15 cellular contexts compared by ENCODE assay signal in the genomic region with DNA sequence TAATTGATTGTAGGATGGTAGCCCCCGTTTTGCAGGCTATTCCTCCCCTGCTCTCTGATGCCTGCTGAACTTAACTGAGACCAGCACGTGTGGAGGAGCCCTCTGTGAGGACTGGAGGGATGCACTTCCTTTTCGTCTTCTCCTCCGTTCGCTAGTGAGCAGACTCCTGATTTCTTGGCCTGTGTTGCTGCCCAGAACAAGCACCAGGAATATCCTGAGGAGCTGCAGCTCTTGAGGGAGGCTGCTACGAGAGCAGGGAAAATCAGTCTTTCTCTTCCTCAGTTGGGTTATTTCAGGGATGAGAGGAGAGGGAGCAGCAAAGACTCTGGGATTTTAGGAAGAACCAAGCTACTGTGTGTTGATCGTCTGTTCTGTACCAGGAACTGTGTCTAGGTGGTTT.
DNase-seq lines count a peak whose midpoint lies in the region; ATAC-seq and TF ChIP-seq lines count a peak whose summit lies in the region.
"Had no signal": no experiment of that assay in that cellular context is flagged by ENCODE, and none has a peak within 500 bp of the region (broad histone marks: within the 10 kb centered on the region; RNA-seq: fewer than 3 reads in every experiment).

No MANE protein-coding gene starts in this region.

- H3K4me2 ChIP-seq in HCT116 (ENCODE audit: low read length) = peak overlapping the region; percentile 61; the same call in 1 of the 2 replicates

- H3K79me2 ChIP-seq in HCT116 (ENCODE audit: insufficient read depth, low read length) = peaks cover 31% of the 10 kb centered on the region; the same call in 1 of the 2 replicates

- CTCF ChIA-PET in HCT116 (lab: Charles Lee) = interaction anchor here (1.1 to 1.7 kb wide), 2 partner anchors 18 to 22 kb away, joined by 5 read pairs; no protein-coding TSS in a partner anchor

- BruUV-seq in HCT116 (replicated peaks; lab: Mats Ljungman, UMichigan) = no TSS peak

- H3K9me2 ChIP-seq in HCT116 (ENCODE audit: insufficient read depth) = no peaks in the 10 kb centered on the region

- no peak overlapping the region for H3K9ac ChIP-seq in HCT116 (ENCODE audit: low read length)

- H2AFZ ChIP-seq in HCT116 (ENCODE audit: low read depth, low read length, poor library complexity, severe bottlenecking) = no peak overlapping the region

- no peak for TF ChIP-seq CTCF in C4-2B (conservative IDR thresholded peaks at IDR 0.05)
- TF ChIP-seq CTCF in HCT116 (IDR thresholded peaks at IDR 0.05 in 2 of 3, conservative IDR thresholded peaks at IDR 0.05 in 1 of 3; ENCODE audit: borderline replicate concordance in 1 of 3, insufficient read depth in 1 of 3, low read depth in 2 of 3, low read length in 2 of 3) = no peak
- no peak for TF ChIP-seq CTCF in chondrocyte (IDR thresholded peaks at IDR 0.05)
- no peak for TF ChIP-seq CTCF in nephron (IDR thresholded peaks at IDR 0.05; ENCODE audit: unreplicated experiment in 3 of 3)
- no peak for TF ChIP-seq CTCF in GM13977 (IDR thresholded peaks at IDR 0.05; ENCODE audit: extremely low read depth, insufficient read depth, missing control alignments)

- H3K4me3 ChIP-seq in HCT116 (replicated peaks in 1 of 2; ENCODE audit: low read depth in 1 of 2, low read length in 2 of 2) = no peak overlapping the region
- H3K4me3 ChIP-seq: MG63, ovary had no signal

- POLR2A ChIA-PET in HCT116 (lab: Charles Lee) = interaction anchor here (1.1 kb wide), 1 partner anchor 18 kb away, joined by 3 read pairs; no protein-coding TSS in a partner anchor

- H3K27ac ChIP-seq in C4-2B = peak overlapping the region; percentile 67; the same call in 1 of the 2 replicates
- H3K27ac ChIP-seq in HCT116 (ENCODE audit: low read depth, low read length) = no peak overlapping the region

- H4K20me1 ChIP-seq in HCT116 (ENCODE audit: insufficient read depth) = no peaks in the 10 kb centered on the region

- RAD21 ChIA-PET in HCT116 (lab: Charles Lee; ENCODE audit: low non-redundant PET in 1 of 2, low total read pairs in 2 of 2, uncharacterized antibody in 2 of 2, unreplicated experiment in 2 of 2) = no interaction called here

- no peaks in the 10 kb centered on the region for H3K27me3 ChIP-seq in HCT116 (ENCODE audit: insufficient read depth, low read length)
- H3K27me3 ChIP-seq: ovary had no signal

- TF ChIP-seq POLR2A in HCT116 (IDR thresholded peaks at IDR 0.05; ENCODE audit: borderline replicate concordance, extremely low read depth, insufficient read depth, insufficient read length) = no peak

- intact Hi-C loops in HCT116 (cut with micrococcal nuclease) = no loop called here
- intact Hi-C loops in posterior cingulate gyrus (cut with DNase I) = no loop called here

- H3K4me3 Mint-ChIP-seq in chondrocyte (ENCODE audit: unreplicated experiment) = no peak overlapping the region
- H3K4me3 Mint-ChIP-seq in nephron = no peak overlapping the region

- peak overlapping the region; percentile 57 for H3K27ac Mint-ChIP-seq in chondrocyte (ENCODE audit: unreplicated experiment)
- peak overlapping the region; percentile 69 to 87 (median 82) for H3K27ac Mint-ChIP-seq in nephron

- H3K36me3 Mint-ChIP-seq in chondrocyte (ENCODE audit: low read depth) (no peaks in the 10 kb centered on the region), nephron (ENCODE audit: low read depth) (no peaks in the 10 kb centered on the region)

- H3K36me3 ChIP-seq in HCT116 (ENCODE audit: control insufficient read depth in 1 of 2, insufficient read depth in 2 of 2, low read length in 2 of 2) = no peaks in the 10 kb centered on the region
- H3K36me3 ChIP-seq: MG63, ovary had no signal

- no peaks in the 10 kb centered on the region for H3K9me3 ChIP-seq in HCT116 (ENCODE audit: control insufficient read depth in 1 of 2, insufficient read depth in 1 of 2, low read depth in 1 of 2, low read length in 2 of 2)
- H3K9me3 ChIP-seq: MG63, ovary had no signal

- H3K27me3 Mint-ChIP-seq in chondrocyte (ENCODE audit: low read depth) = no peaks in the 10 kb centered on the region
- peaks cover 11% of the 10 kb centered on the region for H3K27me3 Mint-ChIP-seq in nephron (ENCODE audit: low read depth)

- no peak for TF ChIP-seq RAD21 in HCT116 (IDR thresholded peaks at IDR 0.05; ENCODE audit: low read depth)

- no peak for ATAC-seq in HCT116
- ATAC-seq: SK-N-SH treated with all-trans-retinoic acid at 6 μM for 48 hours had no signal

- DNase-seq in HCT116 (ENCODE audit: low read depth, low spot score) = no peak
- DNase-seq in chondrocyte (ENCODE audit: low spot score) = no peak
- DNase-seq in posterior cingulate gyrus = no peak
- no peak for DNase-seq in CD1c-positive myeloid dendritic cell (ENCODE audit: extremely low spot score)
- no peak for DNase-seq in 8988T
- no peak for DNase-seq in GM13977 (ENCODE audit: low spot score)
- DNase-seq: DMS53; islet precursor cell; MG63; NCI-H526; ovary; stimulated activated CD4-positive, alpha-beta T cell treated with anti-CD3 and anti-CD28 coated beads, Interleukin-4, amount 100 ng/mL, for 4 hours had no signal

- H3K9me3 Mint-ChIP-seq in chondrocyte (ENCODE audit: low read depth) = no peaks in the 10 kb centered on the region
- H3K9me3 Mint-ChIP-seq in nephron = no peaks in the 10 kb centered on the region

- peaks cover 24 to 33% of the 10 kb centered on the region in 2 experiments for H3K4me1 ChIP-seq in HCT116 (ENCODE audit: control insufficient read depth in 1 of 2, insufficient read depth in 2 of 2, low read length in 2 of 2)

- H3K4me1 Mint-ChIP-seq in chondrocyte (ENCODE audit: low read depth) (peaks cover 48% of the 10 kb centered on the region), nephron (peaks cover 62% of the 10 kb centered on the region)

- in situ Hi-C loops in GM13977 (cut with MboI; ENCODE audit: low pct_unique_long_range_greater_than_20kb, low sequenced_read_pairs, unreplicated experiment) = no loop called here

TF ChIP-seq in HCT116, 20 proteins besides CTCF, POLR2A, EP300 and RAD21:
- no peak for TF ChIP-seq EZH2 (IDR thresholded peaks at IDR 0.05)
- TF ChIP-seq, protein P1, sequence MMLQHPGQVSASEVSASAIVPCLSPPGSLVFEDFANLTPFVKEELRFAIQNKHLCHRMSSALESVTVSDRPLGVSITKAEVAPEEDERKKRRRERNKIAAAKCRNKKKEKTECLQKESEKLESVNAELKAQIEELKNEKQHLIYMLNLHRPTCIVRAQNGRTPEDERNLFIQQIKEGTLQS (IDR thresholded peaks at IDR 0.05) = no peak
- TF ChIP-seq FOSL1 (IDR thresholded peaks at IDR 0.05; ENCODE audit: low read depth) = no peak
- no peak for TF ChIP-seq CBX3 (IDR thresholded peaks at IDR 0.05; ENCODE audit: low read depth)
TF ChIP-seq in HCT116: peak in this region for 0.
